ENCODE assay signal across 19 cellular contexts in the genomic region with DNA sequence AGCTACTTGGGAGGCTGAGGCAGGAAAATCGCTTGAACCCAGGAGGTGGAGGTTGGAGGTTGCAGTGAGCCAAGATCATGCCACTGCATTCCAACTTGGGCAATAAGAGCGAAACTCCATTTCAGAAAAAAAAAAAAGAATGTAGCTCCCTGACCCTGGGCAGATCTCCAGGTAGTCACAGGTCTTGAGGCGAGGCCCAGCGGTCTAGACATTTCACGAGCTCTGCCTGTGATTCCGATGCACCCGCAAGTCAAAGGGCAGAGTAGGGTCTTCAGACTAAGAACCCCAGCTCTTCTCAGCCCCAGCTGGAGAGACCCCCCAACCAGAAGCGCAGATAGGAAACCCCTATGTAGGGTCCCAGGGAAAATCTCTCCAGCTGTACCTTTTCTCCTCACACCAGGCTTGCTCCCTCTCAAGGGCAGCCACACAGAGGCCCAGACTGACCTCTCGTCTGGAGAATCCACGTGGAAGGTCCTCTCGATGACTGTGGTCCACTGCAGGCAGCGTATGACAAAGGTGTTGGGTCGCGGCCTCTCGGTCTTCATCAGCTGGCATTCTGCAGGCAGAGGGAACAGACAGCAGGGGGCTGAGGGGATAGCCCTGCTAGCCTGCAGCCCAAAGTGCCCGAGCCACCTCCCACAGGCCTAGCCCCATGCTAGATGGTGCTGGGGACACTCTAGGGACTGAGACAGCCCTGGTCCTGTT. TPM values are rescaled to one million over a fixed set of nuclear protein-coding genes. Genes with fewer than 3 reads are reported as not detected.
"Had no signal": no experiment of that assay in that cellular context is flagged by ENCODE, and none has a peak within 500 bp of the region (broad histone marks: within the 10 kb centered on the region; RNA-seq: fewer than 3 reads in every experiment).

No MANE protein-coding gene starts in this region.

- H3K27me3 ChIP-seq: body of pancreas, gastroesophageal sphincter, sigmoid colon, tibial artery had no signal

- H3K9me3 ChIP-seq: body of pancreas, gastroesophageal sphincter, prostate gland, sigmoid colon, tibial artery had no signal

- H3K4me3 Mint-ChIP-seq: activated T-helper 17 cell treated with anti-CD3 and anti-CD28 coated beads, Interleukin-2, amount 50 U/mL, for 72 hours had no signal

- H3K27ac ChIP-seq: body of pancreas, epithelial cell of prostate, gastroesophageal sphincter, prostate gland, sigmoid colon, tibial artery had no signal

- H3K9me3 Mint-ChIP-seq: activated T-helper 17 cell treated with anti-CD3 and anti-CD28 coated beads, Interleukin-2, amount 50 U/mL, for 72 hours had no signal

- DNase-seq: activated CD4-positive, alpha-beta T cell treated with anti-CD3 and anti-CD28 coated beads for 48 hours; activated CD8-positive, alpha-beta memory T cell treated with anti-CD3 and anti-CD28 coated beads for 24 hours; activated naive CD4-positive, alpha-beta T cell treated with anti-CD3 and anti-CD28 coated beads, Interleukin-2, amount 50 U/mL, for 16 hours; activated T-cell treated with anti-CD3 and anti-CD28 coated beads for 4 hours; amniotic stem cell; central memory CD4-positive, alpha-beta T cell; cortex of kidney; effector CD8-positive, alpha-beta T cell; sigmoid colon; stimulated activated CD4-positive, alpha-beta T cell treated with anti-CD3 and anti-CD28 coated beads, Interleukin-12 subunit alpha, Interleukin-12 subunit beta, amount 100 ng/mL, for 4 hours; T-helper 9 cell; tibial artery had no signal

- ATAC-seq: activated T-helper 17 cell treated with anti-CD3 and anti-CD28 coated beads, Interleukin-2, amount 50 U/mL, for 72 hours; body of pancreas; gastroesophageal sphincter had no signal

- H3K4me3 ChIP-seq: body of pancreas, gastroesophageal sphincter, prostate gland, sigmoid colon, tibial artery had no signal

- H3K27me3 Mint-ChIP-seq: activated T-helper 17 cell treated with anti-CD3 and anti-CD28 coated beads, Interleukin-2, amount 50 U/mL, for 72 hours had no signal

RNA-seq across cellular contexts. Expression of gene CCNP, which starts 28.4 kb away (rescaled TPM):
- total RNA-seq: body of pancreas, myocyte, sigmoid colon had no signal

RNA-seq across cellular contexts. Expression of gene TTC9B, which starts 36.7 kb away (rescaled TPM):
- total RNA-seq: body of pancreas, gastroesophageal sphincter, lower leg skin, myocyte, prostate gland had no signal
